1 cellular context compared by ENCODE assay signal in the genomic region with DNA sequence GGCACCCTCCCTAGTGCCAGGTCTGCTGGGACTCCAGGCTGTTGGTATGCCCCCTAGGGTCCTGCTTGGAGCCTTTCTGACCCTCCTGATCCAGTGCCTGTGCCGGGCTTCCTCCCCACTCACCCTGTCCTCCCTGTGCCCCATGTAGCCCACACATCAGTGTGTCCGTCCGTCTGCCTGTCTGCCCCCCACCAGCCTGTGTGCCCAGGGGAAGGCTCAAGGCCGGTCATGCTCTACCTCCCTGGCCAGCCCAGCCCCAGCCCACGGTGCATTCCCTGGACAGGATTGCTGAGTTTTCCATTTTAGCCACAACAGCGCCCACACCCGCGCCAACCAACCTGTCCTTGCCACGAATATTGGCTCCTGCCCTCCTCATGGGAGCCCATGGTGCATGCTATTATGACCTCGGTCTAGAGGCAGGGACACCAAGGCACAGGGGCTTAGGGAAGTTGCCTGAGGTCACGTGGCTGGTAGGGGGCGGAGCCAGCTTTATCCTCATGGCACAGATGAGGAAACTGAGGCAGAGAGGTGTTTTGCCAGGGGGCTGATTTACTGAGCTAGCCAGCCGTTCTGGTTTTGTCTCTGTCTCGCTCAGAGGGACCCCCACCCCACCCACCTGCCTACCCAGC.
TF ChIP-seq lines count a peak whose summit lies in the region.

No MANE protein-coding gene starts in this region.

TF ChIP-seq in GM12878, 131 proteins besides CTCF, POLR2A, EP300 and RAD21:
- no peak for TF ChIP-seq CHD4 (IDR thresholded peaks at IDR 0.05)
- TF ChIP-seq, protein P1, sequence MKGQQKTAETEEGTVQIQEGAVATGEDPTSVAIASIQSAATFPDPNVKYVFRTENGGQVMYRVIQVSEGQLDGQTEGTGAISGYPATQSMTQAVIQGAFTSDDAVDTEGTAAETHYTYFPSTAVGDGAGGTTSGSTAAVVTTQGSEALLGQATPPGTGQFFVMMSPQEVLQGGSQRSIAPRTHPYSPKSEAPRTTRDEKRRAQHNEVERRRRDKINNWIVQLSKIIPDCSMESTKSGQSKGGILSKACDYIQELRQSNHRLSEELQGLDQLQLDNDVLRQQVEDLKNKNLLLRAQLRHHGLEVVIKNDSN (IDR thresholded peaks at IDR 0.05; ENCODE audit: borderline replicate concordance, extremely low read length, insufficient read depth, low read depth, low read length): peak; percentile 63
